Comparison of ENCODE assay signal across 8 cellular contexts in the genomic region with DNA sequence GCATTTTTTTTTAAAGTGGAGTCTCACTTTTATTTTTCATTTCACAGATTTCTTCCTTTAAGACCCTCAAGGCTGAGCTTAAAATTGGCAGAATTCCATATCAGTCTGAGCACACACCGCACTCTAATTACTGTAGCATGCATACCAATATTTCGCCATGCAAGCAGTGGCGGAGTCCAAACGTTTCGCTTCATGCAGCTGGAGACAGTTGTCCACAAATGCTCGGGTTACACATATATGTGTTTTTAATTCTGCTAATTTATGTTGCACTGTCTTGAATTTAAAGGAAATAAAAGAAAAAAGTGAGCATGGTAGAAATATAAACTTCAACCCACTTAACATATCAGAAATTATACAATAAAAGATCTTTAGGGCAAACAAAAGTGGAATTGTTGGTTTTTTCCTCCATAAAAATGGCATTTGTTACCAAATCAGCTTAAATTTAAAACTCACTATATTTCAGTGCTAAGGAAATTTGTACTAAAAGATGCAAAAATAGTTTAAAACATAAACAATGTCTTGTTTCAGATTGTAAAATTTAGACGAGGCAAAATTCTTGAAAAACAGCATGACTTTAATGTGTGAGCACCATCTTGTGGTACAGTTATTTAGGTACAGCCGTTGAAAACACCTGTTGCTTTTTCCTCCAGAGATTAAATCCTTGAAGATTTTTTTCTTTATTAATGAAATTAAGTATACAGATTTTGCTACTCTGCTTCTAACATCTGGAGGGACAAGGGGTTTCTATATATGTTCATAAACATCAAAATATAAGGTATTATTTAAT. TPM values are rescaled to one million over a fixed set of nuclear protein-coding genes. Genes with fewer than 3 reads are reported as not detected.
DNase-seq lines count a peak whose midpoint lies in the region; ATAC-seq, FAIRE-seq and TF ChIP-seq lines count a peak whose summit lies in the region.

No MANE protein-coding gene starts in this region.

- H3K4me2 ChIP-seq in mesenchymal stem cell (ENCODE audit: low read length, poor library complexity, severe bottlenecking): peak overlapping the region; percentile 61

- no peaks in the 10 kb centered on the region for H3K9me3 ChIP-seq in colonic mucosa
- no peaks in the 10 kb centered on the region for H3K9me3 ChIP-seq in mesenchymal stem cell (ENCODE audit: control insufficient read depth, low read length)
- H3K9me3 ChIP-seq in aorta (ENCODE audit: control insufficient read depth, low read length): no peaks in the 10 kb centered on the region

- no peak overlapping the region for H4K91ac ChIP-seq in mesenchymal stem cell (ENCODE audit: low read length)

- H3K27ac ChIP-seq in colonic mucosa (no peak overlapping the region), mesenchymal stem cell (ENCODE audit: low read length, poor library complexity, severe bottlenecking) (no peak overlapping the region), aorta (ENCODE audit: low read depth in 1 of 2, low read length in 2 of 2) (no peak overlapping the region)

- TF ChIP-seq CTCF in colonic mucosa (IDR thresholded peaks at IDR 0.05): peak; percentile 48

- H3K9ac ChIP-seq in colonic mucosa (ENCODE audit: low read depth in 2 of 2, low read length in 2 of 2) (no peak overlapping the region), mesenchymal stem cell (ENCODE audit: low read length) (peak overlapping the region; percentile 23)

- ATAC-seq in HG03175 (IDR thresholded peaks at IDR 0.05; ENCODE audit: unreplicated experiment): peak; percentile 40
- no peak for ATAC-seq in aorta (ENCODE audit: low FRiP score)
- no peak for ATAC-seq in stimulated activated naive CD8-positive, alpha-beta T cell treated with anti-CD3 and anti-CD28 coated beads, Interleukin-15, Interleukin-2, amounts not matched to agents 100 U/mL and 50 U/mL, for 24 hours

- H3K27me3 ChIP-seq in colonic mucosa (no peaks in the 10 kb centered on the region), mesenchymal stem cell (ENCODE audit: control insufficient read depth in 1 of 2, insufficient read depth in 1 of 2, low read length in 2 of 2) (no peaks in the 10 kb centered on the region), aorta (ENCODE audit: control insufficient read depth in 1 of 2, insufficient read depth in 2 of 2, low read length in 1 of 2) (no peaks in the 10 kb centered on the region)

- peak; percentile 96 for FAIRE-seq in G401.6 (lab: Jason Lieb, UNC)

- H2AFZ ChIP-seq in mesenchymal stem cell (ENCODE audit: low read depth, low read length): no peak overlapping the region

- H3K36me3 ChIP-seq in colonic mucosa (no peaks in the 10 kb centered on the region), mesenchymal stem cell (ENCODE audit: control insufficient read depth in 1 of 2, insufficient read depth in 2 of 2, low read depth in 1 of 2, low read length in 2 of 2) (no peaks in the 10 kb centered on the region), aorta (ENCODE audit: control insufficient read depth in 1 of 2, insufficient read depth in 2 of 2, low read length in 1 of 2) (peaks cover 0 to 1% of the 10 kb centered on the region in 2 donors)

- no peak overlapping the region for H2BK15ac ChIP-seq in mesenchymal stem cell (ENCODE audit: low read depth, poor library complexity, severe bottlenecking)

- intact Hi-C loops in colonic mucosa (cut with DNase I): loop anchor here (5.0 kb wide), 1 partner anchor 123 kb away; no protein-coding TSS in a partner anchor
- intact Hi-C loops in aorta (cut with DNase I): loop anchor here (5.0 kb wide), 3 partner anchors 118 to 218 kb away; no protein-coding TSS in a partner anchor

- H2BK120ac ChIP-seq in mesenchymal stem cell (ENCODE audit: low read depth, low read length): no peak overlapping the region

- H3K4ac ChIP-seq in mesenchymal stem cell (ENCODE audit: low read depth in 1 of 2, low read length in 2 of 2): no peak overlapping the region

- no peak overlapping the region for H3K18ac ChIP-seq in mesenchymal stem cell (ENCODE audit: low read depth in 1 of 2, low read length in 2 of 2)

- H3K4me1 ChIP-seq in colonic mucosa: no peaks in the 10 kb centered on the region
- H3K4me1 ChIP-seq in mesenchymal stem cell (ENCODE audit: control insufficient read depth, insufficient read depth, low read depth, low read length): peaks cover 5% of the 10 kb centered on the region
- no peaks in the 10 kb centered on the region for H3K4me1 ChIP-seq in aorta (ENCODE audit: control insufficient read depth in 1 of 2, insufficient read depth in 2 of 2, low read length in 2 of 2)

- DNase-seq in NOMO-1 treated with DMSO at 0.1 percent for 48 hours (lab: John Stamatoyannopoulos, UW; ENCODE audit: unreplicated experiment) (peak; percentile 60), colonic mucosa (no peak), mesenchymal stem cell (peak; percentile 45), aorta (no peak), NCI-H1048 (lab: John Stamatoyannopoulos, UW) (no peak)
- DNase-seq in stimulated activated naive CD8-positive, alpha-beta T cell treated with anti-CD3 and anti-CD28 coated beads, Interleukin-15, Interleukin-2, amounts not matched to agents 100 U/mL and 50 U/mL, for 24 hours: no peak

- no peak overlapping the region for H2BK5ac ChIP-seq in mesenchymal stem cell (ENCODE audit: low read depth, low read length, poor library complexity, severe bottlenecking)

- H4K8ac ChIP-seq in mesenchymal stem cell (ENCODE audit: low read length): no peak overlapping the region

- no peak overlapping the region for H3K23ac ChIP-seq in mesenchymal stem cell (ENCODE audit: low read length in 2 of 2)

- no peak overlapping the region for H2BK12ac ChIP-seq in mesenchymal stem cell (ENCODE audit: low read length in 2 of 2)

- no peaks in the 10 kb centered on the region for H3K79me1 ChIP-seq in mesenchymal stem cell (replicated peaks; ENCODE audit: low read length, poor library complexity, severe bottlenecking)

- H3K4me3 ChIP-seq in colonic mucosa (no peak overlapping the region), mesenchymal stem cell (ENCODE audit: insufficient read depth in 1 of 2, low read depth in 1 of 2, low read length in 2 of 2) (no peak overlapping the region), aorta (ENCODE audit: low read length in 2 of 2) (no peak overlapping the region)

- no peak overlapping the region for H2AK5ac ChIP-seq in mesenchymal stem cell (ENCODE audit: low read length, severe bottlenecking)

- 83% methylated on average over 6 of the region's 8 CpGs for WGBS in mesenchymal stem cell
- WGBS in aorta, 2 donors: 51 to 53% methylated on average over 8 of the region's 8 CpGs

- H3K14ac ChIP-seq in mesenchymal stem cell (ENCODE audit: low read length in 2 of 2): no peak overlapping the region

RNA-seq across cellular contexts. Expression of a gene that starts 24.1 kb away (rescaled TPM):
- total RNA-seq in colonic mucosa (1 to 10 TPM; 5.9 to 7.7 TPM), aorta (10 to 100 TPM; 42.4 to 44.1 TPM)
- 5.3 TPM for polyA plus RNA-seq in mesenchymal stem cell (2013, experiment 1 of 2)
- polyA plus RNA-seq in mesenchymal stem cell (2013, experiment 2 of 2): 4.3 TPM
- 10 to 100 TPM in 1 of 2 donors, 1 to 10 TPM in 1; 8.1 to 16.5 TPM for polyA plus RNA-seq in aorta

RNA-seq across cellular contexts. Expression of a gene that starts 30.0 kb away (rescaled TPM):
- total RNA-seq in colonic mucosa: under 1 TPM in 1 of 2 donors, not detected in 1; 0.12 TPM
- not detected for polyA plus RNA-seq in mesenchymal stem cell (2013, experiment 1 of 2)
- polyA plus RNA-seq in mesenchymal stem cell (2013, experiment 2 of 2): not detected
- total RNA-seq in aorta: 10 to 100 TPM; 32.8 to 50.3 TPM
- polyA plus RNA-seq in aorta: 10 to 100 TPM; 12.1 to 26.5 TPM

Comparison
In these comparisons a context has a peak if more than half of its experiments do, and no peak if none do; other contexts are left out.
1. DNase-seq: peak in NOMO-1 treated with DMSO at 0.1 percent for 48 hours (single experiment) and mesenchymal stem cell (single experiment); none in colonic mucosa (single experiment), aorta (0 of 2), stimulated activated naive CD8-positive, alpha-beta T cell treated with anti-CD3 and anti-CD28 coated beads, Interleukin-15, Interleukin-2, amounts not matched to agents 100 U/mL and 50 U/mL, for 24 hours (single experiment) and NCI-H1048 (single experiment).
2. RNA of a gene that starts 24.1 kb away (total RNA-seq): 42.4 to 44.1 TPM in aorta; 5.9 to 7.7 TPM in colonic mucosa; every median in the first group is over 4 times any median in the second.
3. RNA of a gene that starts 30.0 kb away (total RNA-seq): 32.8 to 50.3 TPM in aorta; 0.12 TPM in colonic mucosa; every median in the first group is over 10 times any median in the second.